In genomic region chr1:233639611-233640010, GRCh38 we compare ENCODE assay signal across 22 cellular contexts. TPM values are rescaled to one million over a fixed set of nuclear protein-coding genes. Genes with fewer than 3 reads are reported as not detected.
DNase-seq lines count a peak whose midpoint lies in the region; ATAC-seq, FAIRE-seq and TF ChIP-seq lines count a peak whose summit lies in the region.
"Had no signal": no experiment of that assay in that cellular context is flagged by ENCODE, and none has a peak within 500 bp of the region (broad histone marks: within the 10 kb centered on the region; RNA-seq: fewer than 3 reads in every experiment).

No MANE protein-coding gene starts in this region.

- peak; percentile 45 for DNase-seq in A172 (ENCODE audit: low spot score)
- peak; percentile 78 for DNase-seq in H4 (ENCODE audit: low spot score)
- DNase-seq in NCI-H2107 treated with DMSO at 0.1 percent for 48 hours (lab: John Stamatoyannopoulos, UW; ENCODE audit: unreplicated experiment): peak; percentile 92
- DNase-seq in bronchial epithelial cell (ENCODE audit: low read depth): peak; percentile 29
- no peak for DNase-seq in stimulated activated CD4-positive, alpha-beta T cell treated with anti-CD3 and anti-CD28 coated beads, Interleukin-4, amount 100 ng/mL, for 4 hours
- DNase-seq in effector CD4-positive, alpha-beta T cell: no peak
- no peak for DNase-seq in cortex of kidney (lab: John Stamatoyannopoulos, UW)
- DNase-seq: activated CD4-positive, alpha-beta T cell treated with anti-CD3 and anti-CD28 coated beads, Interleukin-2, amount 10 ng/mL, durations not matched to agents 24 days and 14 days; naive B cell; NCI-H1105; NCI-H2081; NCI-H446 treated with DMSO at 0.1 percent for 48 hours; NK-92 treated with Interleukin-12 subunit alpha and Interleukin-12 subunit beta, amount 100 ng/mL, for 24 hours; occipital lobe; stimulated activated CD8-positive, alpha-beta memory T cell treated with anti-CD3 and anti-CD28 coated beads, Interleukin-4, amount 100 ng/mL, for 48 hours had no signal

- peaks cover 4% of the 10 kb centered on the region for H3K36me3 ChIP-seq in bronchial epithelial cell (ENCODE audit: control insufficient read depth, insufficient read depth, low read length)
- H3K36me3 ChIP-seq: HAP-1, SJSA1 had no signal

- FAIRE-seq in bronchial epithelial cell (lab: Jason Lieb, UNC): no peak
- FAIRE-seq: A549, RCC 7860 had no signal

- TF ChIP-seq CTCF in bronchial epithelial cell (IDR thresholded peaks at IDR 0.05; ENCODE audit: insufficient read depth, low read length, severe bottlenecking): no peak

- no peak overlapping the region for H3K4me3 ChIP-seq in bronchial epithelial cell (ENCODE audit: low read depth, low read length)
- H3K4me3 ChIP-seq: A549, coronary artery, HAP-1, SJSA1 had no signal

- ATAC-seq in HG02870 (IDR thresholded peaks at IDR 0.05; ENCODE audit: unreplicated experiment): no peak
- ATAC-seq: A549 had no signal

- H3K27me3 ChIP-seq in bronchial epithelial cell (ENCODE audit: control insufficient read depth, insufficient read depth, low read length): no peaks in the 10 kb centered on the region
- H3K27me3 ChIP-seq: SJSA1 had no signal

RNA-seq across cellular contexts. Expression of gene KCNK1, which starts 25.7 kb away (rescaled TPM):
- 3.5 and 4.3 TPM in 2 replicates for total RNA-seq in A172 (2014; rRNA removed; shearing (Covaris generic))
- 1.3 and 1.8 TPM in 2 replicates for total RNA-seq in H4 (2014; rRNA removed; shearing (Covaris generic))
- total RNA-seq in bronchial epithelial cell: 25.8 and 37.6 TPM in 2 replicates
- total RNA-seq: B cell, SJSA1 had no signal

Comparison
In these comparisons a context has a peak if more than half of its experiments do, and no peak if none do; other contexts are left out.
1. DNase-seq: peak in A172 (single experiment), H4 (single experiment), NCI-H2107 treated with DMSO at 0.1 percent for 48 hours (single experiment) and bronchial epithelial cell (single experiment); none in stimulated activated CD4-positive, alpha-beta T cell treated with anti-CD3 and anti-CD28 coated beads, Interleukin-4, amount 100 ng/mL, for 4 hours (0 of 2), effector CD4-positive, alpha-beta T cell (single experiment) and cortex of kidney (single experiment).